In genomic region chr2:66730429-66730828, GRCh38 we compare ENCODE assay signal across 17 cellular contexts.
"Had no signal": no experiment of that assay in that cellular context is flagged by ENCODE, and none has a peak within 500 bp of the region (broad histone marks: within the 10 kb centered on the region; RNA-seq: fewer than 3 reads in every experiment).

No MANE protein-coding gene starts in this region.

- H3K36me3 ChIP-seq: SJSA1 had no signal

- DNase-seq: KBM-7, MV-4-11, NCI-H1048, NCI-H187, NCI-H2029, NCI-H2081 treated with DMSO at 0.1 percent for 48 hours, NCI-H2171, NCI-H226, NCI-H446, NCI-H510A, NCI-H524 treated with DMSO at 0.1 percent for 48 hours, NCI-H82, Right ventricle myocardium superior, RPMI8226, SIG-M5 had no signal

- H3K4me3 ChIP-seq: SJSA1, SK-N-MC had no signal

- H3K4me1 ChIP-seq: SJSA1 had no signal

- H3K9me3 ChIP-seq: SJSA1 had no signal

- H3K27ac ChIP-seq: SJSA1, SK-N-MC had no signal

- H3K27me3 ChIP-seq: SJSA1 had no signal
